ENCODE assay signal across 1 cellular context in the genomic region with DNA sequence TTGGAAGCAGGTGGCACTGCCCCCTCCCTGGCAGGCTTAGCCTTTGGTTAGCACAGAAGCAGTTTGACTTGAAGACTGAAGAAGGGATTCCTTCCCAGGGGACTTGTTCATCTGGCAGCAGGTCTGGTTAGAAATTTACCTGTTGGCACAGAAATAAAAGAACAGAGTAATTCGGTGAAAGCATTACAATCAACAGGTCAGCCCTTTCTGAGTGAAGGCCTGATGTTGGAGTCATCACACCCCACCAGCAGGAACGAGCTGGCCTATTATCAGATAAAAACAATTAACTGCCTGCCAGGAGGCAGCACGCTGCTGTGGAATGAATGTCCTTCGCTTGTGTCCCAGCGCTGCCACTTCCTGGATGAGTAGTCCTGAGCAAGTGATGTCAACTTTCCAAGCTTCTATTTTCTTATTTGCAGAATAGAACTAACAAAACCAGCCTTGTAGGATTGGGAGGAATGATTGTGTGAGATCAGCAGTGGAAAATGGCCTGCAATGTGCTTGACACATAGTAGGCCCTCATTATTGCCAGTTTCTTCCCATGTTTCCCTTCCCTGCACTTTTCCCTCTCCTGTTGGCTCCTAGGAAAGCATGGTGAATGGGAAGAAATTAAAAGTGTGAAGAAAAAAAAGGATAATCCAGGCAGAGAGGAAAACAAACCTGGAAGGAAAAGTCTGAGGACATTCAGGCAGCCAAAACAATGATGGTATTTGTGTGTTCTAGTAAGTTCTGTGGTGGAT.
TF ChIP-seq lines count a peak whose summit lies in the region.

No MANE protein-coding gene starts in this region.

TF ChIP-seq in K562, 482 proteins besides CTCF, POLR2A, EP300 and RAD21:
- TF ChIP-seq, protein P1, sequence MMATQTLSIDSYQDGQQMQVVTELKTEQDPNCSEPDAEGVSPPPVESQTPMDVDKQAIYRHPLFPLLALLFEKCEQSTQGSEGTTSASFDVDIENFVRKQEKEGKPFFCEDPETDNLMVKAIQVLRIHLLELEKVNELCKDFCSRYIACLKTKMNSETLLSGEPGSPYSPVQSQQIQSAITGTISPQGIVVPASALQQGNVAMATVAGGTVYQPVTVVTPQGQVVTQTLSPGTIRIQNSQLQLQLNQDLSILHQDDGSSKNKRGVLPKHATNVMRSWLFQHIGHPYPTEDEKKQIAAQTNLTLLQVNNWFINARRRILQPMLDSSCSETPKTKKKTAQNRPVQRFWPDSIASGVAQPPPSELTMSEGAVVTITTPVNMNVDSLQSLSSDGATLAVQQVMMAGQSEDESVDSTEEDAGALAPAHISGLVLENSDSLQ (IDR thresholded peaks at IDR 0.05): no peak
- TF ChIP-seq ZNF431 (CRISPR knock-in tag; IDR thresholded peaks at IDR 0.05): 0 out of 2 replicates have a peak, but pooled peaks have one; percentile 33
- no peak for TF ChIP-seq NFYB (IDR thresholded peaks at IDR 0.05; ENCODE audit: extremely low read depth, insufficient read length)
- peak; percentile 91 for TF ChIP-seq ZKSCAN1 (IDR thresholded peaks at IDR 0.05; ENCODE audit: low read depth, low read length)
- no peak for TF ChIP-seq ZNF766 (CRISPR knock-in tag; conservative IDR thresholded peaks at IDR 0.05)
- TF ChIP-seq FOSL1 (tag; conservative IDR thresholded peaks at IDR 0.05): peak; percentile 25; the same call in 1 of the 2 replicates
- TF ChIP-seq, protein P2, sequence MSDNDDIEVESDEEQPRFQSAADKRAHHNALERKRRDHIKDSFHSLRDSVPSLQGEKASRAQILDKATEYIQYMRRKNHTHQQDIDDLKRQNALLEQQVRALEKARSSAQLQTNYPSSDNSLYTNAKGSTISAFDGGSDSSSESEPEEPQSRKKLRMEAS (CRISPR knock-in tag; IDR thresholded peaks at IDR 0.05): 0 out of 2 replicates have a peak, but pooled peaks have one; percentile 38
- no peak for TF ChIP-seq STAG1 (CRISPR knock-in tag; IDR thresholded peaks at IDR 0.05; ENCODE audit: borderline replicate concordance)
- TF ChIP-seq ELF1 (tag; IDR thresholded peaks at IDR 0.05): peak; percentile 51
- TF ChIP-seq MEF2D (tag; conservative IDR thresholded peaks at IDR 0.05; ENCODE audit: low read depth): no peak
- no peak for TF ChIP-seq SREBF1 (IDR thresholded peaks at IDR 0.05; ENCODE audit: borderline replicate concordance, low read depth, low read length)
- peak; percentile 11 for TF ChIP-seq ZFP36 (IDR thresholded peaks at IDR 0.05; ENCODE audit: low read depth, low read length, partially characterized antibody)
